ENCODE assay signal across 9 cellular contexts in the genomic region with DNA sequence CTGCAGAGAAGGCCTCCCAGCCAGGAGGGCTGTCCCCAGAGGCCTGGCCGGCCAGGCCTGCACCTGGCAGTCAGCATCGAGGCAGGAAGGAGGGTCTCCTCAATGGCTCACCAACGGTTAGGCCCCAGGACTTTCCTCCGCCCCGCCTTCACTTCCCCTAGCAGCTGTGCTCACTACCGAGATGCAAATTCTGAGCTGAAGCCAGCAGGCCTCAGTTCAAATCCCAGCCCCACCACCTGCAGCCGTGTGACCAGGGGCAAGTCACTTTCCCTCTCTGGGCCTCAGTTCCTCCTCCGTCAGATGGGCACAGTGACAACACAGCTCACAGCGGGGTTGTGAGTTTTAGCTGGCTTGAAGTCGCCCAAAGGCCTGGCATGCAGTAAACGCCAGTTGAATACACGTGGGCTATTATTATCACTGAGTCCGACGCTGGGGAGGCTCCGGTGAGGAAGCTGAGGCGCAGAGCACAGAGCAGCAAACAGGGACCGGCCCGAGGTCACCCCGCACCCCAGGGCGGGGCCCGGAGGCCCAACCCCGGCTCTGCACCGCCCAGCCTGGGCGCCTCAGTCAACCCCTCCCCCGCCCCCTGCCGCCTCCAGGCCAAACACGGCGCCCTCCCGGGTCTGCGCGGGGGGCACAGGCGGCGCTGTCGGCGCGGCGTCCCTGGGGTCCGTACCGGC. TPM values are rescaled to one million over a fixed set of nuclear protein-coding genes. Genes with fewer than 3 reads are reported as not detected.
DNase-seq lines count a peak whose midpoint lies in the region; ATAC-seq and TF ChIP-seq lines count a peak whose summit lies in the region.
"Had no signal": no experiment of that assay in that cellular context is flagged by ENCODE, and none has a peak within 500 bp of the region (broad histone marks: within the 10 kb centered on the region; RNA-seq: fewer than 3 reads in every experiment).

No MANE protein-coding gene starts in this region.

- H3K4me3 ChIP-seq in SK-N-SH (ENCODE audit: low read depth in 2 of 2, low read length in 1 of 2) (peak overlapping the region; percentile 61 to 62), colonic mucosa (peak overlapping the region; percentile 42)

- no peaks in the 10 kb centered on the region for H3K27me3 Mint-ChIP-seq in naive thymus-derived CD8-positive, alpha-beta T cell

- H3K9me3 ChIP-seq in SK-N-SH: no peaks in the 10 kb centered on the region
- H3K9me3 ChIP-seq in colonic mucosa: no peaks in the 10 kb centered on the region

- H3K9me3 Mint-ChIP-seq in naive thymus-derived CD8-positive, alpha-beta T cell: no peaks in the 10 kb centered on the region

- TF ChIP-seq CTCF in SK-N-SH (IDR thresholded peaks at IDR 0.05): no peak
- no peak for TF ChIP-seq CTCF in colonic mucosa (IDR thresholded peaks at IDR 0.05)

- peaks cover 35% of the 10 kb centered on the region for H3K79me2 ChIP-seq in SK-N-SH (ENCODE audit: insufficient read depth)

- WGBS in SK-N-SH (ENCODE audit: low lambda C conversion rate): 0% methylated on average over 5 of the region's 39 CpGs

- H3K4me1 ChIP-seq in SK-N-SH (ENCODE audit: control insufficient read depth in 1 of 2, insufficient read depth in 2 of 2, low read depth in 1 of 2, low read length in 1 of 2) (peaks cover 7 to 19% of the 10 kb centered on the region in 2 experiments; a peak in 2 of 4 replicates), colonic mucosa (peaks cover 13% of the 10 kb centered on the region)

- H3K9me2 ChIP-seq in SK-N-SH: no peaks in the 10 kb centered on the region

- H3K36me3 Mint-ChIP-seq in naive thymus-derived CD8-positive, alpha-beta T cell: no peaks in the 10 kb centered on the region

- POLR2A ChIA-PET in SK-N-SH (lab: Yijun Ruan, JAX): interaction anchor here (0.9 to 1.6 kb wide), 6 partner anchors 10 to 47 kb away, joined by 3 to 7 read pairs (median 4); a partner anchor contains a TSS
- POLR2A ChIA-PET in naive thymus-derived CD8-positive, alpha-beta T cell (lab: Charles Lee): interaction anchor here (0.6 to 1.1 kb wide), 3 partner anchors 21 to 186 kb away, joined by 3 to 4 read pairs (median 4); a partner anchor contains a TSS

- H4K20me1 ChIP-seq in SK-N-SH (ENCODE audit: insufficient read depth): peaks cover 6% of the 10 kb centered on the region; the same call in 1 of the 2 replicates

- H2AFZ ChIP-seq in SK-N-SH (ENCODE audit: low read depth): peak overlapping the region; percentile 66

- peak overlapping the region; percentile 1 to 18; a peak in 1 of 4 replicates for H3K27ac ChIP-seq in SK-N-SH (ENCODE audit: low read depth in 2 of 2, low read length in 1 of 2)
- H3K27ac ChIP-seq in colonic mucosa: no peak overlapping the region

- peak overlapping the region; percentile 72 for H3K4me2 ChIP-seq in SK-N-SH

- no peak for TF ChIP-seq RAD21 in SK-N-SH (IDR thresholded peaks at IDR 0.05; ENCODE audit: low read length)

- intact Hi-C loops in colonic mucosa (cut with DNase I): no loop called here

- no peaks in the 10 kb centered on the region for H3K27me3 ChIP-seq in SK-N-SH (ENCODE audit: insufficient read depth)
- H3K27me3 ChIP-seq in colonic mucosa: no peaks in the 10 kb centered on the region

- H3K36me3 ChIP-seq in SK-N-SH (replicated peaks in 1 of 2; ENCODE audit: control insufficient read depth in 1 of 2, insufficient read depth in 2 of 2, low read length in 1 of 2) (no peaks in the 10 kb centered on the region), colonic mucosa (no peaks in the 10 kb centered on the region)

- no peak for TF ChIP-seq EP300 in SK-N-SH (IDR thresholded peaks at IDR 0.05; ENCODE audit: borderline replicate concordance in 1 of 2, low read depth in 1 of 2, low read length in 1 of 2)

- ATAC-seq in GM21528 (IDR thresholded peaks at IDR 0.05; ENCODE audit: low FRiP score, unreplicated experiment): peak; percentile 47
- ATAC-seq in naive thymus-derived CD8-positive, alpha-beta T cell: peak; percentile 4 to 21

- H3K4me1 Mint-ChIP-seq in naive thymus-derived CD8-positive, alpha-beta T cell: peaks cover 18 to 49% (median 35%) of the 10 kb centered on the region in 4 donors

- H3K9ac ChIP-seq in SK-N-SH (peak overlapping the region; percentile 64), colonic mucosa (ENCODE audit: low read depth in 2 of 2, low read length in 2 of 2) (peak overlapping the region; percentile 62 to 77)

- H3K4me3 Mint-ChIP-seq in naive thymus-derived CD8-positive, alpha-beta T cell: peak overlapping the region; percentile 22 to 76 (median 68)

- no peaks in the 10 kb centered on the region for H3F3A ChIP-seq in SK-N-SH (replicated peaks; ENCODE audit: insufficient read depth)

- CTCF ChIA-PET in SK-N-SH (lab: Yijun Ruan, JAX): interaction anchor here (0.6 to 4.5 kb wide), 7 partner anchors 10 to 228 kb away, joined by 3 to 15 read pairs (median 4); a partner anchor contains a TSS

- DNase-seq in NCI-H1092 (lab: John Stamatoyannopoulos, UW) (peak; percentile 54), NCI-H1092 treated with DMSO at 0.1 percent for 48 hours (lab: John Stamatoyannopoulos, UW) (no peak), HuH-7.5 (ENCODE audit: low spot score) (peak; percentile 92), SK-N-SH (peak; percentile 80), colonic mucosa (peak; percentile 77), cerebellum (ENCODE audit: low spot score) (no peak)
- DNase-seq in naive thymus-derived CD8-positive, alpha-beta T cell: peak in 1 of 10 donors; percentile 26

- peak overlapping the region in 5 of 10 donors; percentile 14 to 49 (median 28) for H3K27ac Mint-ChIP-seq in naive thymus-derived CD8-positive, alpha-beta T cell

TF ChIP-seq in SK-N-SH, 30 proteins besides CTCF, POLR2A, EP300 and RAD21 (continues in another document):
- TF ChIP-seq ELF1 (IDR thresholded peaks at IDR 0.05) (no peak), JUND (IDR thresholded peaks at IDR 0.05) (no peak), SIN3A (IDR thresholded peaks at IDR 0.05; ENCODE audit: borderline replicate concordance, low read depth, low read length) (no peak), TCF12 (IDR thresholded peaks at IDR 0.05) (no peak), YY1 (IDR thresholded peaks at IDR 0.05; ENCODE audit: low read depth) (no peak), NFIC (IDR thresholded peaks at IDR 0.05; ENCODE audit: borderline replicate concordance) (no peak), CHD2 (IDR thresholded peaks at IDR 0.05; ENCODE audit: low read length, partially characterized antibody) (peak; percentile 6), RXRA (IDR thresholded peaks at IDR 0.05; ENCODE audit: borderline replicate concordance, low read depth) (no peak)
- TF ChIP-seq, protein P1, sequence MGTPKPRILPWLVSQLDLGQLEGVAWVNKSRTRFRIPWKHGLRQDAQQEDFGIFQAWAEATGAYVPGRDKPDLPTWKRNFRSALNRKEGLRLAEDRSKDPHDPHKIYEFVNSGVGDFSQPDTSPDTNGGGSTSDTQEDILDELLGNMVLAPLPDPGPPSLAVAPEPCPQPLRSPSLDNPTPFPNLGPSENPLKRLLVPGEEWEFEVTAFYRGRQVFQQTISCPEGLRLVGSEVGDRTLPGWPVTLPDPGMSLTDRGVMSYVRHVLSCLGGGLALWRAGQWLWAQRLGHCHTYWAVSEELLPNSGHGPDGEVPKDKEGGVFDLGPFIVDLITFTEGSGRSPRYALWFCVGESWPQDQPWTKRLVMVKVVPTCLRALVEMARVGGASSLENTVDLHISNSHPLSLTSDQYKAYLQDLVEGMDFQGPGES (IDR thresholded peaks at IDR 0.05; ENCODE audit: low read depth, low read length): no peak
- TF ChIP-seq, protein P2, sequence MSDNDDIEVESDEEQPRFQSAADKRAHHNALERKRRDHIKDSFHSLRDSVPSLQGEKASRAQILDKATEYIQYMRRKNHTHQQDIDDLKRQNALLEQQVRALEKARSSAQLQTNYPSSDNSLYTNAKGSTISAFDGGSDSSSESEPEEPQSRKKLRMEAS (IDR thresholded peaks at IDR 0.05; ENCODE audit: low read depth): 0 out of 2 replicates have a peak, but pooled peaks have one; percentile 30

RNA-seq across cellular contexts. Expression of a gene that starts 0.7 kb away (rescaled TPM):
- polyA plus RNA-seq in SK-N-SH (2012; rRNA removed): 12.4 and 15.0 TPM in 2 replicates
- polyA plus RNA-seq in SK-N-SH (2012; cell fraction: cytosol; rRNA removed): 7.9 and 11.4 TPM in 2 replicates
- polyA plus RNA-seq in SK-N-SH (2012; cell fraction: nucleus; rRNA removed): 32.7 and 45.1 TPM in 2 replicates
- 10 to 100 TPM in 1 of 2 donors, 1 to 10 TPM in 1; 4.6 to 23.3 TPM for total RNA-seq in colonic mucosa
- 1 to 10 TPM; 1.3 to 1.4 TPM for total RNA-seq in naive thymus-derived CD8-positive, alpha-beta T cell
- polyA plus RNA-seq in naive thymus-derived CD8-positive, alpha-beta T cell: under 1 TPM; 0.19 to 0.49 (median 0.34) TPM
- 5.9 TPM for total RNA-seq in cerebellum

RNA-seq across cellular contexts. Expression of a gene that starts 11.2 kb away (rescaled TPM):
- polyA plus RNA-seq in SK-N-SH (2012; rRNA removed): 20.1 and 25.1 TPM in 2 replicates
- 5.8 and 10.6 TPM in 2 replicates for polyA plus RNA-seq in SK-N-SH (2012; cell fraction: cytosol; rRNA removed)
- polyA plus RNA-seq in SK-N-SH (2012; cell fraction: nucleus; rRNA removed): 112 and 142 TPM in 2 replicates
- 10 to 100 TPM; 30.3 to 61.3 TPM for total RNA-seq in colonic mucosa
- 10 to 100 TPM; 10.8 to 12.8 TPM for total RNA-seq in naive thymus-derived CD8-positive, alpha-beta T cell
- 1 to 10 TPM; 1.1 to 1.8 (median 1.4) TPM for polyA plus RNA-seq in naive thymus-derived CD8-positive, alpha-beta T cell
- total RNA-seq in cerebellum: 34.1 TPM

RNA-seq across cellular contexts. Expression of a gene that starts 18.7 kb away (rescaled TPM):
- polyA plus RNA-seq in SK-N-SH (2012; rRNA removed): 0.19 and 0.25 TPM in 2 replicates
- polyA plus RNA-seq in SK-N-SH (2012; cell fraction: cytosol; rRNA removed): 0.09 and 0.20 TPM in 2 replicates
- 0.32 and 0.33 TPM in 2 replicates for polyA plus RNA-seq in SK-N-SH (2012; cell fraction: nucleus; rRNA removed)
- total RNA-seq in colonic mucosa (1 to 10 TPM; 3.9 to 8.0 TPM), cerebellum (0.64 TPM)
- 1 to 10 TPM; 3.7 to 4.5 TPM for total RNA-seq in naive thymus-derived CD8-positive, alpha-beta T cell
- 1 to 10 TPM; 1.8 to 3.2 (median 1.9) TPM for polyA plus RNA-seq in naive thymus-derived CD8-positive, alpha-beta T cell

RNA-seq across cellular contexts. Expression of a gene that starts 23.3 kb away (rescaled TPM):
- 0.12 and 0.13 TPM in 2 replicates for polyA plus RNA-seq in SK-N-SH (2012; rRNA removed)
- polyA plus RNA-seq in SK-N-SH (2012; cell fraction: cytosol; rRNA removed): 0.10 and 0.18 TPM in 2 replicates
- polyA plus RNA-seq in SK-N-SH (2012; cell fraction: nucleus; rRNA removed): 0.08 and 0.15 TPM in 2 replicates
- under 1 TPM in 1 of 2 donors, not detected in 1; 0.30 TPM for total RNA-seq in colonic mucosa
- under 1 TPM; 0.38 to 0.47 TPM for total RNA-seq in naive thymus-derived CD8-positive, alpha-beta T cell
- polyA plus RNA-seq in naive thymus-derived CD8-positive, alpha-beta T cell: not detected
- total RNA-seq in cerebellum: not detected
- total RNA-seq: renal cortical epithelial cell had no signal

RNA-seq across cellular contexts. Expression of a gene that starts 34.6 kb away (rescaled TPM):
- 5.6 and 5.7 TPM in 2 replicates for polyA plus RNA-seq in SK-N-SH (2012; rRNA removed)
- 2.0 and 3.4 TPM in 2 replicates for polyA plus RNA-seq in SK-N-SH (2012; cell fraction: cytosol; rRNA removed)
- 2.9 and 4.0 TPM in 2 replicates for polyA plus RNA-seq in SK-N-SH (2012; cell fraction: nucleus; rRNA removed)
- total RNA-seq in colonic mucosa: 10 to 100 TPM; 13.2 to 18.1 TPM
- 10 to 100 TPM; 10.7 to 12.1 TPM for total RNA-seq in naive thymus-derived CD8-positive, alpha-beta T cell
- polyA plus RNA-seq in naive thymus-derived CD8-positive, alpha-beta T cell: 10 to 100 TPM in 2 of 3 donors, 1 to 10 TPM in 1; 8.9 to 16.1 (median 16.0) TPM
- 13.9 TPM for total RNA-seq in cerebellum

Comparison
In these comparisons a context has a peak if more than half of its experiments do, and no peak if none do; other contexts are left out.
1. DNase-seq: peak in NCI-H1092 (single experiment), HuH-7.5 (single experiment), SK-N-SH (single experiment) and colonic mucosa (single experiment); none in NCI-H1092 treated with DMSO at 0.1 percent for 48 hours (single experiment) and cerebellum (single experiment).